11 cellular contexts compared by ENCODE assay signal in the genomic region with DNA sequence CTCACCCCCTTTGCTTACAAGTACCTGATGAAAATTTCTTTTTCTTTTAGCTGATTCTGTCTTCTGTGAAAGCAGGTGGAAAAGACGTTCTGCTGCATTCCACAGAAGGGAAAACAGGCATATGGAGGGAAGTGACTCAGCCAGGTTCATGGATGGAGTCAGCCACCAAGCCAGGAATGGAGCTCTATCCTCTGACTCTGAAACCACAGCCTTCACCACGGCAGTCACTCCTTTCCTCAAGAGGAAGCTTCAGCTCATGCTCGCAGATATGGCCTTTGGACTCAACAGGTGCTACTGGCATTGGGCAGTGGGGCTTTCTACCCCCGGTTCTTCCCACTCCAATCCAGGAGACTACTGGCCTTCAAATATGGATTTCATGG. TPM values are rescaled to one million over a fixed set of nuclear protein-coding genes. Genes with fewer than 3 reads are reported as not detected.
DNase-seq lines count a peak whose midpoint lies in the region; ATAC-seq, FAIRE-seq and TF ChIP-seq lines count a peak whose summit lies in the region.
"Had no signal": no experiment of that assay in that cellular context is flagged by ENCODE, and none has a peak within 500 bp of the region (broad histone marks: within the 10 kb centered on the region; RNA-seq: fewer than 3 reads in every experiment).

No MANE protein-coding gene starts in this region.

- POLR2A ChIA-PET in OCI-LY7 (lab: Charles Lee): interaction anchor here (0.6 to 1.7 kb wide), 6 partner anchors 25 to 1068 kb away, joined by 3 to 7 read pairs (median 4); no protein-coding TSS in a partner anchor
- POLR2A ChIA-PET in endothelial cell of umbilical vein (lab: Charles Lee): interaction anchor here (0.8 to 1.3 kb wide), 3 partner anchors 9 to 181 kb away, joined by 4 to 13 read pairs (median 6); no protein-coding TSS in a partner anchor
- POLR2A ChIA-PET in CD8-positive, alpha-beta memory T cell (lab: Charles Lee): no interaction called here

- H3K4me3 Mint-ChIP-seq in CD8-positive, alpha-beta memory T cell: no peak overlapping the region

- no peak overlapping the region for H2AFZ ChIP-seq in DND-41 (ENCODE audit: low read depth, low read length)
- peak overlapping the region; percentile 34; the same call in 1 of the 2 replicates for H2AFZ ChIP-seq in OCI-LY7 (ENCODE audit: low read length)
- no peak overlapping the region for H2AFZ ChIP-seq in endothelial cell of umbilical vein (ENCODE audit: low read depth, low read length)

- TF ChIP-seq CTCF in DND-41 (IDR thresholded peaks at IDR 0.05; ENCODE audit: borderline replicate concordance, extremely low read depth, low read length, poor library complexity, severe bottlenecking) (no peak), OCI-LY7 (conservative IDR thresholded peaks at IDR 0.05; ENCODE audit: low read length) (no peak), endothelial cell of umbilical vein (IDR thresholded peaks at IDR 0.05; ENCODE audit: extremely low read depth in 1 of 2, insufficient read depth in 1 of 2, low read depth in 1 of 2, low read length in 2 of 2) (no peak)

- dilution Hi-C loops in endothelial cell of umbilical vein (cut with MboI; ENCODE audit: extremely low pct_ligation_motif_present, low sequenced_read_pairs): no loop called here

- H3K79me2 ChIP-seq in DND-41 (ENCODE audit: insufficient read depth, low read length) (no peaks in the 10 kb centered on the region), OCI-LY7 (ENCODE audit: insufficient read depth, low read depth, low read length) (no peaks in the 10 kb centered on the region), endothelial cell of umbilical vein (ENCODE audit: control insufficient read depth, insufficient read depth, low read length) (no peaks in the 10 kb centered on the region)

- H3K4me2 ChIP-seq in DND-41 (ENCODE audit: insufficient read depth, low read length) (no peak overlapping the region), OCI-LY7 (ENCODE audit: low read length) (peak overlapping the region; percentile 21), endothelial cell of umbilical vein (ENCODE audit: insufficient read depth, low read length) (peak overlapping the region; percentile 16)

- no peak overlapping the region for H3K9ac ChIP-seq in DND-41 (ENCODE audit: low read depth, low read length)
- H3K9ac ChIP-seq in endothelial cell of umbilical vein (replicated peaks; ENCODE audit: extremely low read depth, insufficient read depth, low read length): peak overlapping the region; percentile 28

- H3K36me3 Mint-ChIP-seq in CD8-positive, alpha-beta memory T cell: no peaks in the 10 kb centered on the region

- H3K36me3 ChIP-seq in DND-41 (ENCODE audit: insufficient read depth, low read length): no peaks in the 10 kb centered on the region
- no peaks in the 10 kb centered on the region for H3K36me3 ChIP-seq in OCI-LY7 (ENCODE audit: insufficient read depth, low read length)
- H3K36me3 ChIP-seq in endothelial cell of umbilical vein (ENCODE audit: control insufficient read depth in 2 of 2, extremely low read depth in 1 of 2, insufficient read depth in 2 of 2, low read length in 2 of 2): no peaks in the 10 kb centered on the region
- H3K36me3 ChIP-seq in CD8-positive, alpha-beta memory T cell (ENCODE audit: insufficient read depth, low read length): no peaks in the 10 kb centered on the region

- no peak overlapping the region for H3K27ac Mint-ChIP-seq in CD8-positive, alpha-beta memory T cell

- H4K20me1 ChIP-seq in DND-41 (ENCODE audit: insufficient read depth, low read length) (no peaks in the 10 kb centered on the region), OCI-LY7 (ENCODE audit: insufficient read depth, low read length) (no peaks in the 10 kb centered on the region), endothelial cell of umbilical vein (replicated peaks; ENCODE audit: control insufficient read depth, extremely low read depth, insufficient read depth, low read length) (no peaks in the 10 kb centered on the region)

- intact Hi-C loops in OCI-LY7 (cut with micrococcal nuclease; ENCODE audit: unreplicated experiment): no loop called here
- intact Hi-C loops in endothelial cell of umbilical vein (cut with micrococcal nuclease): loop anchor here (1.0 kb wide), 2 partner anchors 10 to 41 kb away; no protein-coding TSS in a partner anchor

- H3K4me1 Mint-ChIP-seq in CD8-positive, alpha-beta memory T cell: no peaks in the 10 kb centered on the region

- H3K27ac ChIP-seq in DND-41 (ENCODE audit: low read length): no peak overlapping the region
- no peak overlapping the region for H3K27ac ChIP-seq in OCI-LY7 (ENCODE audit: low read depth, low read length, poor library complexity, severe bottlenecking)
- H3K27ac ChIP-seq in endothelial cell of umbilical vein (ENCODE audit: insufficient read depth, low read depth, low read length): peak overlapping the region; percentile 79
- H3K27ac ChIP-seq in CD8-positive, alpha-beta memory T cell (ENCODE audit: low read depth, low read length): no peak overlapping the region

- peak; percentile 98 for FAIRE-seq in endothelial cell of umbilical vein (lab: Jason Lieb, UNC)

- H3K4me1 ChIP-seq in DND-41 (ENCODE audit: insufficient read depth, low read length) (no peaks in the 10 kb centered on the region), OCI-LY7 (ENCODE audit: insufficient read depth, low read length, poor library complexity, severe bottlenecking) (peaks cover 37% of the 10 kb centered on the region), endothelial cell of umbilical vein (ENCODE audit: control insufficient read depth, extremely low read depth, insufficient read depth, low read length) (peaks cover 27% of the 10 kb centered on the region)
- H3K4me1 ChIP-seq in CD8-positive, alpha-beta memory T cell (ENCODE audit: insufficient read depth, low read length): no peaks in the 10 kb centered on the region

- ATAC-seq in DND-41 (ENCODE audit: insufficient read depth, low read depth) (0 out of 3 replicates have a peak, but pooled peaks have one; percentile 19), GM21723 (IDR thresholded peaks at IDR 0.05; ENCODE audit: unreplicated experiment) (no peak)
- ATAC-seq: stimulated activated naive CD8-positive, alpha-beta T cell treated with anti-CD3 and anti-CD28 coated beads, Interleukin-15, Interleukin-2, amounts not matched to agents 100 U/mL and 50 U/mL, for 24 hours had no signal

- H3K4me3 ChIP-seq in DND-41 (ENCODE audit: low read depth in 1 of 2, low read length in 2 of 2): no peak overlapping the region
- no peak overlapping the region for H3K4me3 ChIP-seq in OCI-LY7 (ENCODE audit: low read depth, low read length, poor library complexity, severe bottlenecking)
- no peak overlapping the region for H3K4me3 ChIP-seq in endothelial cell of umbilical vein (replicated peaks in 1 of 3; ENCODE audit: insufficient read depth in 1 of 3, low read depth in 1 of 3, low read length in 3 of 3)
- H3K4me3 ChIP-seq in CD8-positive, alpha-beta memory T cell (ENCODE audit: low read length): no peak overlapping the region

- H3K27me3 Mint-ChIP-seq in CD8-positive, alpha-beta memory T cell: peaks cover 9 to 26% of the 10 kb centered on the region in 2 donors

- H3K9me3 ChIP-seq in DND-41 (ENCODE audit: insufficient read depth, low read length, severe bottlenecking) (no peaks in the 10 kb centered on the region), OCI-LY7 (ENCODE audit: low read length) (no peaks in the 10 kb centered on the region), endothelial cell of umbilical vein (replicated peaks; ENCODE audit: control insufficient read depth, insufficient read depth, low read length) (no peaks in the 10 kb centered on the region)
- H3K9me3 ChIP-seq in CD8-positive, alpha-beta memory T cell (ENCODE audit: low read length): no peaks in the 10 kb centered on the region

- no peaks in the 10 kb centered on the region for H3K9me1 ChIP-seq in endothelial cell of umbilical vein (replicated peaks; ENCODE audit: control insufficient read depth, extremely low read depth, insufficient read depth, low read length)

- no peak for TF ChIP-seq POLR2A in endothelial cell of umbilical vein (IDR thresholded peaks at IDR 0.05; ENCODE audit: low read depth, low read length)

- CTCF ChIA-PET in OCI-LY7 (lab: Charles Lee; ENCODE audit: unreplicated experiment): interaction anchor here (0.7 to 1.4 kb wide), 3 partner anchors 13 to 41 kb away, joined by 3 to 4 read pairs (median 3); no protein-coding TSS in a partner anchor
- CTCF ChIA-PET in endothelial cell of umbilical vein (lab: Charles Lee): interaction anchor here (0.7 to 5.3 kb wide), 14 partner anchors 9 to 204 kb away, joined by 3 to 45 read pairs (median 4); no protein-coding TSS in a partner anchor
- CTCF ChIA-PET in CD8-positive, alpha-beta memory T cell (lab: Charles Lee): interaction anchor here (0.8 to 4.1 kb wide), 3 partner anchors 13 to 41 kb away, joined by 3 to 22 read pairs (median 4); no protein-coding TSS in a partner anchor

- DNase-seq in DND-41 (no peak), OCI-LY7 (ENCODE audit: low spot score) (no peak), endothelial cell of umbilical vein (ENCODE audit: low read depth, low spot score) (peak; percentile 92), pulmonary artery endothelial cell (ENCODE audit: low read depth, low spot score) (peak; percentile 65), NCI-H2196 treated with DMSO at 0.1 percent for 48 hours (lab: John Stamatoyannopoulos, UW; ENCODE audit: unreplicated experiment) (no peak)
- no peak for DNase-seq in activated CD8-positive, alpha-beta memory T cell treated with anti-CD3 and anti-CD28 coated beads for 24 hours
- DNase-seq in CD8-positive, alpha-beta memory T cell: no peak
- DNase-seq: amniotic stem cell; NCI-H446 treated with DMSO at 0.1 percent for 48 hours; stimulated activated naive CD8-positive, alpha-beta T cell treated with anti-CD3 and anti-CD28 coated beads, Interleukin-15, Interleukin-2, amounts not matched to agents 100 U/mL and 50 U/mL, for 24 hours had no signal

- BruUV-seq in OCI-LY7 (replicated peaks; lab: Mats Ljungman, UMichigan) (no TSS peak), endothelial cell of umbilical vein (replicated peaks; lab: Mats Ljungman, UMichigan) (no TSS peak)

- no peaks in the 10 kb centered on the region for H3K9me2 ChIP-seq in OCI-LY7 (ENCODE audit: insufficient read depth, low read length)

- no peaks in the 10 kb centered on the region for H3K9me3 Mint-ChIP-seq in CD8-positive, alpha-beta memory T cell

- peaks cover 19% of the 10 kb centered on the region for H3K27me3 ChIP-seq in DND-41 (ENCODE audit: insufficient read depth, low read length, poor library complexity)
- no peaks in the 10 kb centered on the region for H3K27me3 ChIP-seq in endothelial cell of umbilical vein (ENCODE audit: control insufficient read depth in 2 of 2, insufficient read depth in 2 of 2, low read length in 2 of 2)
- peaks cover 1% of the 10 kb centered on the region for H3K27me3 ChIP-seq in CD8-positive, alpha-beta memory T cell (ENCODE audit: insufficient read depth, low read length, poor library complexity, severe bottlenecking)

RNA-seq across cellular contexts. Expression of a gene that starts 11.5 kb away (rescaled TPM):
- total RNA-seq in OCI-LY7 (2014; rRNA removed; shearing (Covaris generic)): 2.0 and 5.2 TPM in 2 replicates
- 0.74 and 0.85 TPM in 2 replicates for total RNA-seq in OCI-LY7 (2022)
- total RNA-seq in endothelial cell of umbilical vein: 32.5 and 34.9 TPM in 2 replicates
- 22.0 and 23.6 TPM in 2 replicates for polyA plus RNA-seq in endothelial cell of umbilical vein
- 31.7 and 33.2 TPM in 2 replicates for polyA plus RNA-seq in endothelial cell of umbilical vein (2011; cell fraction: cytosol; rRNA removed)
- 33.4 and 36.3 TPM in 2 replicates for polyA plus RNA-seq in endothelial cell of umbilical vein (2011; cell fraction: nucleus; rRNA removed)
- 39.8 and 90.5 TPM in 2 replicates for polyA plus RNA-seq in endothelial cell of umbilical vein (2012)
- 13.1 and 19.7 TPM in 2 replicates for polyA minus RNA-seq in endothelial cell of umbilical vein
- polyA minus RNA-seq in endothelial cell of umbilical vein (2011; cell fraction: cytosol; rRNA and poly(A)+ RNA removed): 3.0 TPM
- polyA minus RNA-seq in endothelial cell of umbilical vein (2011; cell fraction: nucleus; rRNA and poly(A)+ RNA removed): 5.0 TPM in 2 replicates
- total RNA-seq in pulmonary artery endothelial cell: 25.9 and 29.0 TPM in 2 replicates
- total RNA-seq in CD8-positive, alpha-beta memory T cell: 1 to 10 TPM; 1.2 to 1.6 TPM
- polyA plus RNA-seq in CD8-positive, alpha-beta memory T cell: not detected

RNA-seq across cellular contexts. Expression of a gene that starts 25.0 kb away (rescaled TPM):
- 21.1 and 29.1 TPM in 2 replicates for total RNA-seq in OCI-LY7 (2014; rRNA removed; shearing (Covaris generic))
- 34.8 and 41.6 TPM in 2 replicates for total RNA-seq in OCI-LY7 (2022)
- 28.1 and 33.6 TPM in 2 replicates for total RNA-seq in endothelial cell of umbilical vein
- 26.8 and 27.2 TPM in 2 replicates for polyA plus RNA-seq in endothelial cell of umbilical vein
- polyA plus RNA-seq in endothelial cell of umbilical vein (2011; cell fraction: cytosol; rRNA removed): 27.3 and 29.6 TPM in 2 replicates
- polyA plus RNA-seq in endothelial cell of umbilical vein (2011; cell fraction: nucleus; rRNA removed): 71.3 and 74.1 TPM in 2 replicates
- polyA plus RNA-seq in endothelial cell of umbilical vein (2012): 23.6 and 26.7 TPM in 2 replicates
- 35.0 and 38.8 TPM in 2 replicates for polyA minus RNA-seq in endothelial cell of umbilical vein
- 12.7 TPM for polyA minus RNA-seq in endothelial cell of umbilical vein (2011; cell fraction: cytosol; rRNA and poly(A)+ RNA removed)
- 22.1 and 30.7 TPM in 2 replicates for polyA minus RNA-seq in endothelial cell of umbilical vein (2011; cell fraction: nucleus; rRNA and poly(A)+ RNA removed)
- 31.1 and 31.2 TPM in 2 replicates for total RNA-seq in pulmonary artery endothelial cell
- total RNA-seq in CD8-positive, alpha-beta memory T cell: 10 to 100 TPM; 17.3 to 17.5 TPM
- polyA plus RNA-seq in CD8-positive, alpha-beta memory T cell: 8.1 TPM

Comparison
In these comparisons a context has a peak if more than half of its experiments do, and no peak if none do; other contexts are left out.
1. DNase-seq: peak in endothelial cell of umbilical vein (single experiment) and pulmonary artery endothelial cell (single experiment); none in DND-41 (single experiment), OCI-LY7 (single experiment), NCI-H2196 treated with DMSO at 0.1 percent for 48 hours (single experiment), activated CD8-positive, alpha-beta memory T cell treated with anti-CD3 and anti-CD28 coated beads for 24 hours (single experiment) and CD8-positive, alpha-beta memory T cell (0 of 5).